In the genomic region with DNA sequence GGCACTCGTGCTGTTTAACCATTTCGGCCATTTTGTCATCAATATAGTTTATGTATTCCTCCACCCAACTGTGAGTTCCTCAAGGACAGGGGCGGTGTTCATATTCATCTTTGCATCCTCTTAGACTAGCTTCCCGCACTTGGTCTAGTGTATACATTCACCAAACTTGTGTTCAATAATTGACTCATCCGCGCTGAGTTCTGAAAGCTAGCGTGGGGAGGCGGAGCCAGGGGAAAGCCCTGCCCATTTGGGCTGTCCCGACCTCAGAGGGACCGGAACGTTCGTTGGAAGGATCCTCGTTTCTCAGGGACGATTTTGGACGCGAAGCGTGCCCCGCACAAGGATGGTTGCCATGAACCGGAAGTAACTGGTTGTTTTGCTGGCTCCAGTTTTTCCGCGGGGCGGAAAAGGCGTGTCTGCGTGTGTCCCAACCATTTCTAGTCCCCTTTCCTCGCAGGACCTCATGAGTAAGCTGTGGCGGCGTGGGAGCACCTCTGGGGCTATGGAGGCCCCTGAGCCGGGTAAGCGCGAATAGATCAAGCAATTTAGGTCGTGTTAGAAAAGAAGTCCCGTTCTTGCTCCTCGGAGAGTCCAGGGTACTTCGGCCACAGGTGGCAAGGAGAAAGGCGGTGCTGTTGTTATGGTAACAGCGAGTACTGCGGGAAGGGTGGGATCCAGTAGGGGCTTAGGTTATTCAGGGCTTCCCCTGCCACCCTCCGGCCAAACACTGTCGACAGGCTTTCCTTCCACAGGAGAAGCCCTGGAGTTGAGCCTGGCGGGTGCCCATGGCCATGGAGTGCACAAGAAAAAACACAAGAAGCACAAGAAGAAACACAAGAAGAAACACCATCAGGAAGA, we compare ENCODE assay signal across 8 cellular contexts. TPM values are rescaled to one million over a fixed set of nuclear protein-coding genes. Genes with fewer than 3 reads are reported as not detected.
DNase-seq lines count a peak whose midpoint lies in the region; ATAC-seq and TF ChIP-seq lines count a peak whose summit lies in the region.

Gene INO80B (plus strand): TSS at position 434 of the 858 bp plus-strand sequence. CDS start 30 bp downstream, at position 464.

- H3K4me3 Mint-ChIP-seq in activated B cell treated with CpG ODN at 0.5 μM for 24 hours: peak within 1 kb of the TSS; percentile 99

- WGBS in spleen, 5 donors: 0 to 2% (median 1%) methylated on average over 39 to 40 of the region's 40 CpGs

- peak in 1 of 3 donors; percentile 92 for TF ChIP-seq POLR2A in spleen (IDR thresholded peaks at IDR 0.05)

- CTCF ChIA-PET in AG04449 (lab: Yijun Ruan, JAX) (interaction anchor here (0.8 to 2.5 kb wide), 6 partner anchors 10 to 134 kb away, joined by 3 to 12 read pairs (median 5); partner anchors contain the start of genes CCDC142 and TTC31), activated B cell treated with CpG ODN at 0.5 μM for 24 hours (lab: Charles Lee) (interaction anchor here (1.1 to 2.8 kb wide), 6 partner anchors 14 to 133 kb away, joined by 3 to 12 read pairs (median 4); partner anchors contain the start of genes CCDC142, MRPL53 and TTC31)

- H3K9me3 Mint-ChIP-seq in activated B cell treated with CpG ODN at 0.5 μM for 24 hours: no peaks in the 10 kb centered on the region

- H3K9me3 ChIP-seq in spleen: no peaks in the 10 kb centered on the region

- H3K27ac Mint-ChIP-seq in activated B cell treated with CpG ODN at 0.5 μM for 24 hours: peak within 1 kb of the TSS; percentile 100

- no peak for TF ChIP-seq CTCF in AG04449 (IDR thresholded peaks at IDR 0.05; ENCODE audit: insufficient read depth, low read length, missing control alignments)
- no peak for TF ChIP-seq CTCF in activated B cell treated with CpG ODN at 0.5 μM for 24 hours (IDR thresholded peaks at IDR 0.05)
- TF ChIP-seq CTCF in spleen (IDR thresholded peaks at IDR 0.05 in 8 of 11, conservative IDR thresholded peaks at IDR 0.05 in 3 of 11): peak in 4 of 11 experiments; percentile 5 to 32 (median 20)

- H3K27me3 ChIP-seq in spleen (replicated peaks in 1 of 7): no peaks in the 10 kb centered on the region

- H3K4me3 ChIP-seq in AG04449 (ENCODE audit: low read depth, low read length) (peak within 1 kb of the TSS; percentile 76), spleen (peak within 1 kb of the TSS; percentile 43 to 94 (median 68))

- intact Hi-C loops in activated B cell treated with CpG ODN at 0.5 μM for 24 hours (cut with micrococcal nuclease): loop anchor here (1.0 to 5.0 kb wide), 8 partner anchors 15 to 1220 kb away; partner anchors contain the start of genes AUP1, C2orf81, CCT7 and HTRA2
- intact Hi-C loops in spleen (cut with DNase I; ENCODE audit: low total_unique reads): no loop called here

- peaks cover 63% of the 10 kb centered on the region for H3K4me1 Mint-ChIP-seq in activated B cell treated with CpG ODN at 0.5 μM for 24 hours

- peaks cover 32% of the 10 kb centered on the region for H3K36me3 Mint-ChIP-seq in activated B cell treated with CpG ODN at 0.5 μM for 24 hours (ENCODE audit: low read depth)

- peak; percentile 88 for DNase-seq in AG04449 (ENCODE audit: low read depth, low spot score)
- DNase-seq in NCI-H345 (lab: John Stamatoyannopoulos, UW): peak; percentile 98
- peak; percentile 94 for DNase-seq in activated B cell treated with CpG ODN at 0.5 μM for 24 hours
- peak; percentile 83 to 99 (median 95) for DNase-seq in caudate nucleus (lab: John Stamatoyannopoulos, UW)
- peak; percentile 99 for DNase-seq in inferior parietal cortex (ENCODE audit: extremely low spot score)
- peak; percentile 97 for DNase-seq in spleen

- no peak within 1 kb of the TSS for H3K27ac ChIP-seq in caudate nucleus (ENCODE audit: low read depth, low read length)
- H3K27ac ChIP-seq in spleen: peak within 1 kb of the TSS; percentile 36 to 99 (median 79)

- ATAC-seq in GM18909 (IDR thresholded peaks at IDR 0.05; ENCODE audit: poor library complexity, unreplicated experiment): peak; percentile 50
- peak; percentile 45 for ATAC-seq in HG03196 (IDR thresholded peaks at IDR 0.05; ENCODE audit: unreplicated experiment)
- peak; percentile 47 for ATAC-seq in activated B cell treated with CpG ODN at 0.5 μM for 24 hours (ENCODE audit: low read depth)

- peaks cover 31 to 57% (median 40%) of the 10 kb centered on the region in 6 donors for H3K4me1 ChIP-seq in spleen

- no peaks in the 10 kb centered on the region for H3K27me3 Mint-ChIP-seq in activated B cell treated with CpG ODN at 0.5 μM for 24 hours

- H3K36me3 ChIP-seq in spleen: peaks cover 0 to under 1% (median 0%) of the 10 kb centered on the region in 6 donors

- POLR2A ChIA-PET in AG04449 (lab: Yijun Ruan, JAX) (interaction anchor here (0.7 to 1.3 kb wide), 5 partner anchors 15 to 75 kb away, joined by 3 to 5 read pairs (median 4); partner anchors contain the start of genes AUP1, CCDC142 and HTRA2), activated B cell treated with CpG ODN at 0.5 μM for 24 hours (lab: Charles Lee) (interaction anchor here (0.7 to 10.0 kb wide), 16 partner anchors 10 to 718 kb away, joined by 3 to 127 read pairs (median 8); partner anchors contain the start of genes AUP1, C2orf81, CCDC142 and DQX1)

RNA-seq across cellular contexts. Expression of gene INO80B, which starts in this region (rescaled TPM):
- total RNA-seq in activated B cell treated with CpG ODN at 0.5 μM for 24 hours (47.9 and 51.3 TPM in 2 replicates), spleen (10 to 100 TPM in 6 of 7 donors, 1 to 10 TPM in 1; 9.0 to 42.9 (median 28.6) TPM)
- 10 to 100 TPM; 36.7 to 50.3 (median 43.7) TPM for polyA plus RNA-seq in spleen
